16 cellular contexts compared by ENCODE assay signal in genomic region chr6:81842254-81842653, GRCh38.
"Had no signal": no experiment of that assay in that cellular context is flagged by ENCODE, and none has a peak within 500 bp of the region (broad histone marks: within the 10 kb centered on the region; RNA-seq: fewer than 3 reads in every experiment).

No MANE protein-coding gene starts in this region.

- H3K27ac ChIP-seq: brain microvascular endothelial cell, coronary artery, neural progenitor cell, sigmoid colon, thyroid gland had no signal

- ATAC-seq: mucosa of descending colon; naive thymus-derived CD4-positive, alpha-beta T cell had no signal

- H3K4me1 ChIP-seq: neural progenitor cell, thyroid gland had no signal

- DNase-seq: activated CD4-positive, alpha-beta T cell treated with anti-CD3 and anti-CD28 coated beads, Interleukin-2, amount 50 U/mL, for 4 hours; activated naive CD4-positive, alpha-beta T cell treated with Interleukin-2 at 50 U/mL for 16 hours; activated naive CD8-positive, alpha-beta T cell treated with anti-CD3 and anti-CD28 coated beads, Interleukin-2, amount 10 ng/mL, durations not matched to agents 7 days and 5 days; activated T-cell treated with anti-CD3 and anti-CD28 coated beads for 4 hours; brain microvascular endothelial cell; hippocampal formation; islet precursor cell; mucosa of descending colon; naive thymus-derived CD4-positive, alpha-beta T cell; sigmoid colon; stimulated activated naive CD4-positive, alpha-beta T cell had no signal

- H3K4me3 ChIP-seq: coronary artery, mucosa of descending colon, neural progenitor cell, sigmoid colon, thyroid gland had no signal

- H3K36me3 Mint-ChIP-seq: activated naive CD8-positive, alpha-beta T cell treated with anti-CD3 and anti-CD28 coated beads, Interleukin-2, amount 10 ng/mL, durations not matched to agents 7 days and 5 days; memory B cell; naive thymus-derived CD4-positive, alpha-beta T cell; neural progenitor cell had no signal

- H3K27ac Mint-ChIP-seq: activated naive CD8-positive, alpha-beta T cell treated with anti-CD3 and anti-CD28 coated beads, Interleukin-2, amount 10 ng/mL, durations not matched to agents 7 days and 5 days; memory B cell; naive thymus-derived CD4-positive, alpha-beta T cell; neural progenitor cell had no signal

- H3K36me3 ChIP-seq: brain microvascular endothelial cell, neural progenitor cell, sigmoid colon, thyroid gland had no signal

- H3K27me3 ChIP-seq: brain microvascular endothelial cell, neural progenitor cell, sigmoid colon, thyroid gland had no signal

- H3K9me3 Mint-ChIP-seq: activated naive CD8-positive, alpha-beta T cell treated with anti-CD3 and anti-CD28 coated beads, Interleukin-2, amount 10 ng/mL, durations not matched to agents 7 days and 5 days; neural progenitor cell had no signal

- H2AFZ ChIP-seq: neural progenitor cell had no signal

- H3K4me1 Mint-ChIP-seq: activated naive CD8-positive, alpha-beta T cell treated with anti-CD3 and anti-CD28 coated beads, Interleukin-2, amount 10 ng/mL, durations not matched to agents 7 days and 5 days; central memory CD8-positive, alpha-beta T cell; memory B cell; naive thymus-derived CD4-positive, alpha-beta T cell had no signal

- H3K27me3 Mint-ChIP-seq: activated naive CD8-positive, alpha-beta T cell treated with anti-CD3 and anti-CD28 coated beads, Interleukin-2, amount 10 ng/mL, durations not matched to agents 7 days and 5 days; central memory CD8-positive, alpha-beta T cell; memory B cell had no signal

- H3K4me3 Mint-ChIP-seq: activated naive CD8-positive, alpha-beta T cell treated with anti-CD3 and anti-CD28 coated beads, Interleukin-2, amount 10 ng/mL, durations not matched to agents 7 days and 5 days; central memory CD8-positive, alpha-beta T cell; memory B cell; naive thymus-derived CD4-positive, alpha-beta T cell; neural progenitor cell had no signal

- H3K9ac ChIP-seq: neural progenitor cell had no signal

- H3K9me3 ChIP-seq: mucosa of descending colon, sigmoid colon, thyroid gland had no signal

- H3K4me2 ChIP-seq: neural progenitor cell had no signal
